In the genomic region with DNA sequence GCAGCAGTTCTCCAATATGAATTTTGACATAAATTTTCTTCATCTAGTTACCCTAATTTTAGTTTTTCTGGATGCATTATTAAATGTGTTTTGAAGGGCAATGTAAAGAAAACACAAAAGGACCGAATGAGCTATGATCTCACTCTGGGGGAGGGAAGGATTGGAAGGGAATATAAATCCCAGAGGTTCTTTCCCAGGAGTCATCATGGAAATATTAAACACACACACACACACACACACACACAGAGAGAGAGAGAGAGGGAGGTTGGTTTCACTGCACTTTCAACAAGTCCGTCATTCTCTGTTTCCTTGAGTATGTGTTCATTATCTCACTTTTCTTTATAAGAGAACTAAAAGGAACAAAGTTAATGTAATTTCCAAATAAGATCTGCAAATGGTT, we compare ENCODE assay signal across 15 cellular contexts.
A peak's percentile ranks its signal among the peaks of the same experiment; 100 is the strongest.
DNase-seq lines count a peak whose midpoint lies in the region; ATAC-seq and TF ChIP-seq lines count a peak whose summit lies in the region.
"Had no signal": no experiment of that assay in that cellular context is flagged by ENCODE, and none has a peak within 500 bp of the region (broad histone marks: within the 10 kb centered on the region; RNA-seq: fewer than 3 reads in every experiment).

No MANE protein-coding gene starts in this region.

- no peaks in the 10 kb centered on the region for H3K27me3 ChIP-seq in breast epithelium

- peak overlapping the region; percentile 92 for H3K27ac Mint-ChIP-seq in MCF 10A (ENCODE audit: low read depth, unreplicated experiment)
- H3K27ac Mint-ChIP-seq: activated CD4-positive, alpha-beta memory T cell treated with anti-CD3 and anti-CD28 coated beads, Interleukin-2, amount 10 ng/mL, durations not matched to agents 7 days and 5 days; activated naive CD8-positive, alpha-beta T cell treated with anti-CD3 and anti-CD28 coated beads, Interleukin-2, amount 10 ng/mL, durations not matched to agents 7 days and 5 days had no signal

- H3K27me3 Mint-ChIP-seq in MCF 10A (ENCODE audit: insufficient read depth, unreplicated experiment), result no peaks in the 10 kb centered on the region
- H3K27me3 Mint-ChIP-seq: activated CD4-positive, alpha-beta memory T cell treated with anti-CD3 and anti-CD28 coated beads, Interleukin-2, amount 10 ng/mL, durations not matched to agents 7 days and 5 days; activated naive CD8-positive, alpha-beta T cell treated with anti-CD3 and anti-CD28 coated beads, Interleukin-2, amount 10 ng/mL, durations not matched to agents 7 days and 5 days had no signal

- CTCF ChIA-PET in MCF 10A (lab: Yijun Ruan, JAX), result interaction anchor here (1.3 kb wide), 1 partner anchor 22 kb away, joined by 3 read pairs; no protein-coding TSS in a partner anchor

- H3K9me3 ChIP-seq in breast epithelium, result no peaks in the 10 kb centered on the region

- no peak for TF ChIP-seq POLR2A in breast epithelium (IDR thresholded peaks at IDR 0.05)

- intact Hi-C loops in MCF 10A (cut with micrococcal nuclease) (no loop called here), breast epithelium (cut with DNase I; ENCODE audit: low total_unique reads) (no loop called here)

- TF ChIP-seq CTCF in MCF 10A (IDR thresholded peaks at IDR 0.05; ENCODE audit: unreplicated experiment), result no peak
- TF ChIP-seq CTCF in breast epithelium (IDR thresholded peaks at IDR 0.05), result no peak
- TF ChIP-seq CTCF in fibroblast of villous mesenchyme (IDR thresholded peaks at IDR 0.05; ENCODE audit: insufficient read depth, low read depth, low read length), result no peak

- H3K4me3 ChIP-seq in breast epithelium, result no peak overlapping the region
- no peak overlapping the region for H3K4me3 ChIP-seq in fibroblast of villous mesenchyme (ENCODE audit: low read depth, low read length)

- peak; percentile 73 for DNase-seq in MCF 10A (ENCODE audit: unreplicated experiment)
- DNase-seq in breast epithelium (ENCODE audit: low spot score in 2 of 2), result no peak
- DNase-seq in T1000 (lab: John Stamatoyannopoulos, UW), result peak; percentile 21
- DNase-seq in fibroblast of villous mesenchyme (ENCODE audit: low read depth), result peak; percentile 91
- DNase-seq in smooth muscle cell of the brain vasculature (ENCODE audit: low read depth, low spot score), result peak; percentile 78
- DNase-seq in LoVo (ENCODE audit: low spot score), result no peak
- DNase-seq in activated CD4-positive, alpha-beta T cell treated with anti-CD3 and anti-CD28 coated beads, Interleukin-2, amount 50 U/mL, for 1 hour, result no peak
- DNase-seq: 8988T; activated CD4-positive, alpha-beta memory T cell treated with anti-CD3 and anti-CD28 coated beads, Interleukin-2, amount 10 ng/mL, durations not matched to agents 7 days and 5 days; activated naive CD8-positive, alpha-beta T cell treated with anti-CD3 and anti-CD28 coated beads, Interleukin-2, amount 10 ng/mL, durations not matched to agents 7 days and 5 days; GF-D8; islet precursor cell; NCI-H510A treated with DMSO at 0.1 percent for 48 hours; posterior cingulate gyrus had no signal

- H3K9me3 Mint-ChIP-seq in MCF 10A (ENCODE audit: unreplicated experiment), result no peaks in the 10 kb centered on the region

- H3K27ac ChIP-seq in breast epithelium, result no peak overlapping the region

- peaks cover 23% of the 10 kb centered on the region for H3K4me1 Mint-ChIP-seq in MCF 10A (ENCODE audit: insufficient read depth, unreplicated experiment)
- H3K4me1 Mint-ChIP-seq: activated naive CD8-positive, alpha-beta T cell treated with anti-CD3 and anti-CD28 coated beads, Interleukin-2, amount 10 ng/mL, durations not matched to agents 7 days and 5 days had no signal

- H3K36me3 ChIP-seq in breast epithelium, result no peaks in the 10 kb centered on the region

- H3K4me1 ChIP-seq in breast epithelium, result no peaks in the 10 kb centered on the region

- no peaks in the 10 kb centered on the region for H3K36me3 Mint-ChIP-seq in MCF 10A (ENCODE audit: insufficient read depth, unreplicated experiment)

- POLR2A ChIA-PET in MCF 10A (lab: Yijun Ruan, JAX), result interaction anchor here (0.6 to 1.5 kb wide), 6 partner anchors 9 to 83 kb away, joined by 3 to 6 read pairs (median 4); partner anchors contain the start of gene DCBLD2

- H3K4me3 Mint-ChIP-seq in MCF 10A (ENCODE audit: unreplicated experiment), result peak overlapping the region; percentile 20
- H3K4me3 Mint-ChIP-seq: activated CD4-positive, alpha-beta memory T cell treated with anti-CD3 and anti-CD28 coated beads, Interleukin-2, amount 10 ng/mL, durations not matched to agents 7 days and 5 days; activated naive CD8-positive, alpha-beta T cell treated with anti-CD3 and anti-CD28 coated beads, Interleukin-2, amount 10 ng/mL, durations not matched to agents 7 days and 5 days had no signal

- BruUV-seq in MCF 10A (replicated peaks; lab: Mats Ljungman, UMichigan), result no TSS peak

- ATAC-seq in HG02610 (IDR thresholded peaks at IDR 0.05; ENCODE audit: unreplicated experiment), result no peak

Comparison
In these comparisons a context has a peak if more than half of its experiments do, and no peak if none do; other contexts are left out.
1. DNase-seq: peak in MCF 10A (single experiment), T1000 (single experiment), fibroblast of villous mesenchyme (single experiment) and smooth muscle cell of the brain vasculature (single experiment); none in breast epithelium (0 of 2), LoVo (single experiment) and activated CD4-positive, alpha-beta T cell treated with anti-CD3 and anti-CD28 coated beads, Interleukin-2, amount 50 U/mL, for 1 hour (single experiment).